In genomic region chr2:152648336-152648735, GRCh38 we compare ENCODE assay signal across 11 cellular contexts.
DNase-seq lines count a peak whose midpoint lies in the region; ATAC-seq and TF ChIP-seq lines count a peak whose summit lies in the region.
"Had no signal": no experiment of that assay in that cellular context is flagged by ENCODE, and none has a peak within 500 bp of the region (broad histone marks: within the 10 kb centered on the region; RNA-seq: fewer than 3 reads in every experiment).

No MANE protein-coding gene starts in this region.

- no peak for TF ChIP-seq POLR2A in esophagus squamous epithelium (IDR thresholded peaks at IDR 0.05)

- WGBS in esophagus squamous epithelium, 2 donors, result 21 to 29% methylated on average over 2 of the region's 2 CpGs

- no peak overlapping the region for H3K27ac ChIP-seq in C4-2B
- H3K27ac ChIP-seq in muscle layer of colon (ENCODE audit: low read depth, low read length), result peak overlapping the region; percentile 32
- no peak overlapping the region for H3K27ac ChIP-seq in esophagus squamous epithelium

- no peak for ATAC-seq in GM18868 (IDR thresholded peaks at IDR 0.05; ENCODE audit: unreplicated experiment)
- ATAC-seq: activated CD4-positive, CD25-positive, alpha-beta regulatory T cell treated with anti-CD3 and anti-CD28 coated beads, Interleukin-2, amount 50 U/mL, for 24 hours; natural killer cell had no signal

- intact Hi-C loops in esophagus squamous epithelium (cut with DNase I), result no loop called here

- no peak overlapping the region for H3K9ac ChIP-seq in muscle layer of colon (ENCODE audit: low read length)

- DNase-seq in Kasumi-1 (lab: John Stamatoyannopoulos, UW), result peak; percentile 60 to 68
- peak; percentile 52 for DNase-seq in choroid plexus epithelial cell (ENCODE audit: low read depth)
- no peak for DNase-seq in SK-N-DZ (ENCODE audit: low spot score)
- DNase-seq in esophagus squamous epithelium (lab: John Stamatoyannopoulos, UW), result no peak
- DNase-seq in NOMO-1 treated with DMSO at 0.1 percent for 48 hours (lab: John Stamatoyannopoulos, UW; ENCODE audit: unreplicated experiment), result no peak
- DNase-seq: natural killer cell; stimulated activated CD8-positive, alpha-beta memory T cell treated with anti-CD3 and anti-CD28 coated beads, Interleukin-4, amount 100 ng/mL, for 48 hours had no signal

- H3K36me3 ChIP-seq in muscle layer of colon (ENCODE audit: insufficient read depth, low read length) (peaks cover 10% of the 10 kb centered on the region), esophagus squamous epithelium (peaks cover 0 to 59% (median 0%) of the 10 kb centered on the region in 3 donors)

- H3K4me3 ChIP-seq in choroid plexus epithelial cell (ENCODE audit: low read depth, low read length), result no peak overlapping the region
- no peak overlapping the region for H3K4me3 ChIP-seq in muscle layer of colon (ENCODE audit: low read depth in 1 of 2, low read length in 2 of 2)
- H3K4me3 ChIP-seq in esophagus squamous epithelium, result no peak overlapping the region

- H3K9me3 ChIP-seq in muscle layer of colon (ENCODE audit: low read length) (no peaks in the 10 kb centered on the region), esophagus squamous epithelium (no peaks in the 10 kb centered on the region)

- TF ChIP-seq CTCF in C4-2B (conservative IDR thresholded peaks at IDR 0.05), result peak; percentile 22
- TF ChIP-seq CTCF in choroid plexus epithelial cell (conservative IDR thresholded peaks at IDR 0.05; ENCODE audit: low read depth, low read length), result peak; percentile 41
- TF ChIP-seq CTCF in esophagus squamous epithelium (IDR thresholded peaks at IDR 0.05), result peak in 3 of 6 experiments; percentile 18 to 38 (median 23)

- H3K4me1 ChIP-seq in muscle layer of colon (ENCODE audit: insufficient read depth, low read length), result peaks cover 20% of the 10 kb centered on the region
- peaks cover 8 to 32% (median 9%) of the 10 kb centered on the region in 3 donors for H3K4me1 ChIP-seq in esophagus squamous epithelium

- no peaks in the 10 kb centered on the region for H3K27me3 ChIP-seq in muscle layer of colon (ENCODE audit: control insufficient read depth in 1 of 2, insufficient read depth in 2 of 2, low read length in 2 of 2)
- H3K27me3 ChIP-seq in esophagus squamous epithelium, result no peaks in the 10 kb centered on the region

Comparison
In these comparisons a context has a peak if more than half of its experiments do, and no peak if none do; other contexts are left out.
1. DNase-seq: peak in Kasumi-1 (2 of 2) and choroid plexus epithelial cell (single experiment); none in SK-N-DZ (single experiment), esophagus squamous epithelium (single experiment) and NOMO-1 treated with DMSO at 0.1 percent for 48 hours (single experiment).